9 cellular contexts compared by ENCODE assay signal in the genomic region with DNA sequence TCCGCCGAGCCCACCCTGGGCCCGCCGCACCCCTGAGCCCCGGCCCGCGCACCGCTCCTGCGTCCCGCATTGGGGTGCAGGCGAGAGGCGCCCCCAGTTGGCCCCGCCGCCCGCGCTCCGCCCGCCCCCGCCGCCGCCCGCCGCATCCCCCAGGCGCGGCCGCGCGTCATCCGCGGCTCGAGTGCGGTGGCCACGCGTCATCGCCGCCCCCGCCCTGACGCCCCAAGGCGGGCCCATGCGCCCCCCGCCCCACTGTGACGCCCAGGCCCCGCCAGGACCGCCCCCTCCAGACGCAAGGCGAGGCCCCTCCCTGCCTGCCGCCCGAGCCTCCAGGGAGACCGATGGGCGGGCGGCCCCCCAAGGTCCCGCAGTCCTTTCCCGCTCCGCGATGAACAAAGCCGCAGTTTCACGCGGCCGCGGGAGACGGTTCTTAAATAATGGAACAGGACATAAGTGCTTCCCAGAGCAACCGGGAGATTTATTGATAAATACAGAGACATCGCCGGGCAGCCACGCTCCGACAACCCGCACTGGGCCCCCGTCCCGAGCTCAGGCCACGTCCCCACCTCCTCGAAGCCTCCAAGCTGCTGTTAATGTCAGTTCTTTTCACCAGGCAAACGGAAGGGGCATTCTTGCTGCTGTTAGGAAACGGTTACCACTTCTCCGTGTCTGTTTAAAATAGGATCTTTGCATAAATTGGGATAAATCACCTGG. TPM values are rescaled to one million over a fixed set of nuclear protein-coding genes. Genes with fewer than 3 reads are reported as not detected.
A peak's percentile ranks its signal among the peaks of the same experiment; 100 is the strongest.
DNase-seq lines count a peak whose midpoint lies in the region; ATAC-seq and TF ChIP-seq lines count a peak whose summit lies in the region.
"Had no signal": no experiment of that assay in that cellular context is flagged by ENCODE, and none has a peak within 500 bp of the region (broad histone marks: within the 10 kb centered on the region; RNA-seq: fewer than 3 reads in every experiment).

A gene with protein sequence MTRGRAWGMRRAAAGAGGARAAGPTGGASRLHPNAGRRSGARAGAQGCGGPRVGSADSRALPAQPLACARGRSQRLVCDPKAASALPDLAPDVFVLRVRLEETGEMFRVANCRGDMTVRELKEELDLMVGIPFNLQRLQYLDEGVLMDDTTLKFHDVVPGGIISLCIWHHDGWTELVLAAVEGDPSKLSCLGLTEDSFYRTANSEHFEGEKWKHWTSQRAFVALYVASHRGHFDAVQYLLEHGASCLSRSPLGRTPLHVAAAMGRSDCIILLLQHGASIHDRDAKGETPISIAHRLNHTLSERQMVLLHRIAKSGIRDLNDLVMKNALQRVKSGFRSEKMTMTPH (minus strand): TSS at position 170 of the 714 bp plus-strand sequence. CDS start 0 bp downstream, at position 170.

- H3K27me3 Mint-ChIP-seq in CD4-positive, CD25-positive, alpha-beta regulatory T cell: peaks cover 56% of the 10 kb centered on the region

- H3K4me2 ChIP-seq in OCI-LY1 (ENCODE audit: low read length): no peak within 1 kb of the TSS

- peaks cover 0 to 5% (median 0%) of the 10 kb centered on the region in 7 donors for H3K9me3 Mint-ChIP-seq in CD4-positive, CD25-positive, alpha-beta regulatory T cell

- peak within 1 kb of the TSS in 2 of 3 donors; percentile 51 to 70 for H3K27ac Mint-ChIP-seq in CD4-positive, CD25-positive, alpha-beta regulatory T cell

- no peak for TF ChIP-seq EP300 in stomach (IDR thresholded peaks at IDR 0.05)

- H3K4me1 Mint-ChIP-seq in CD4-positive, CD25-positive, alpha-beta regulatory T cell: peaks cover 0 to 20% (median 6%) of the 10 kb centered on the region in 4 donors

- intact Hi-C loops in stomach (cut with DNase I; ENCODE audit: low total_unique reads): no loop called here

- WGBS in stomach, 5 donors: 3 to 13% (median 5%) methylated on average over 5 to 67 of the region's 74 CpGs

- H3K9ac ChIP-seq in OCI-LY1 (ENCODE audit: low read length) (no peak within 1 kb of the TSS), adipocyte (ENCODE audit: low read length) (peak within 1 kb of the TSS; percentile 11)

- H3K27me3 ChIP-seq in CD4-positive, CD25-positive, alpha-beta regulatory T cell (ENCODE audit: control insufficient read depth, insufficient read depth, low read length): peaks cover 24% of the 10 kb centered on the region
- H3K27me3 ChIP-seq in OCI-LY1 (ENCODE audit: insufficient read depth, low read length): no peaks in the 10 kb centered on the region; the same call in 1 of the 2 replicates
- peaks cover 31% of the 10 kb centered on the region for H3K27me3 ChIP-seq in adipocyte (replicated peaks; ENCODE audit: control insufficient read depth, insufficient read depth, low read length)
- H3K27me3 ChIP-seq in stomach: peaks cover 16 to 65% (median 45%) of the 10 kb centered on the region in 3 donors

- peaks cover 13% of the 10 kb centered on the region for H3K36me3 Mint-ChIP-seq in CD4-positive, CD25-positive, alpha-beta regulatory T cell

- TF ChIP-seq CTCF in OCI-LY1 (IDR thresholded peaks at IDR 0.05; ENCODE audit: low read length) (no peak), stomach (IDR thresholded peaks at IDR 0.05) (no peak)

- H2AFZ ChIP-seq in OCI-LY1 (ENCODE audit: low read length): no peak within 1 kb of the TSS

- DNase-seq in CD4-positive, CD25-positive, alpha-beta regulatory T cell: peak in 2 of 3 donors; percentile 58 to 59
- DNase-seq in adipocyte (ENCODE audit: low read depth) (peak; percentile 54), iris pigment epithelial cell (ENCODE audit: low read depth) (peak; percentile 58), stomach (no peak), NOMO-1 treated with DMSO at 0.1 percent for 48 hours (lab: John Stamatoyannopoulos, UW; ENCODE audit: unreplicated experiment) (no peak)

- H3F3A ChIP-seq in OCI-LY1 (ENCODE audit: insufficient read depth, low read length): no peaks in the 10 kb centered on the region

- H3K9me2 ChIP-seq in OCI-LY1 (ENCODE audit: low read depth, low read length): no peaks in the 10 kb centered on the region

- ATAC-seq in CD4-positive, CD25-positive, alpha-beta regulatory T cell (ENCODE audit: low read depth in 2 of 2): peak; percentile 34 to 37
- ATAC-seq in HG03520 (IDR thresholded peaks at IDR 0.05; ENCODE audit: unreplicated experiment) (no peak), HG03196 (IDR thresholded peaks at IDR 0.05; ENCODE audit: unreplicated experiment) (no peak)

- H4K20me1 ChIP-seq in OCI-LY1 (ENCODE audit: insufficient read depth, low read length): no peaks in the 10 kb centered on the region

- no peak for TF ChIP-seq POLR2A in stomach (IDR thresholded peaks at IDR 0.05)

- H3K27ac ChIP-seq in CD4-positive, CD25-positive, alpha-beta regulatory T cell (ENCODE audit: insufficient read depth, low read length, poor library complexity, severe bottlenecking): no peak within 1 kb of the TSS
- H3K27ac ChIP-seq in OCI-LY1 (ENCODE audit: low read depth, low read length, poor library complexity, severe bottlenecking) (no peak within 1 kb of the TSS), stomach (no peak within 1 kb of the TSS)
- H3K27ac ChIP-seq: thoracic aorta had no signal

- H3K4me1 ChIP-seq in CD4-positive, CD25-positive, alpha-beta regulatory T cell (ENCODE audit: control insufficient read depth, insufficient read depth, low read length, poor library complexity, severe bottlenecking): peaks cover 9% of the 10 kb centered on the region
- H3K4me1 ChIP-seq in OCI-LY1 (ENCODE audit: insufficient read depth, low read length, severe bottlenecking): no peaks in the 10 kb centered on the region
- peaks cover 4% of the 10 kb centered on the region for H3K4me1 ChIP-seq in adipocyte (ENCODE audit: control insufficient read depth, insufficient read depth, low read length)
- H3K4me1 ChIP-seq in stomach: peaks cover 0 to 13% (median 10%) of the 10 kb centered on the region in 4 donors

- peak within 1 kb of the TSS in 3 of 4 donors; percentile 19 to 64 (median 44) for H3K4me3 Mint-ChIP-seq in CD4-positive, CD25-positive, alpha-beta regulatory T cell

- no peaks in the 10 kb centered on the region for H3K36me3 ChIP-seq in CD4-positive, CD25-positive, alpha-beta regulatory T cell (ENCODE audit: control insufficient read depth, insufficient read depth, low read length)
- H3K36me3 ChIP-seq in OCI-LY1 (ENCODE audit: insufficient read depth, low read length): no peaks in the 10 kb centered on the region
- peaks cover 6% of the 10 kb centered on the region for H3K36me3 ChIP-seq in adipocyte (ENCODE audit: control insufficient read depth, insufficient read depth, low read length, severe bottlenecking)
- H3K36me3 ChIP-seq in stomach: peaks cover 0 to 16% (median 13%) of the 10 kb centered on the region in 4 donors

- no peak within 1 kb of the TSS for H3K4me3 ChIP-seq in CD4-positive, CD25-positive, alpha-beta regulatory T cell (ENCODE audit: low read depth, low read length)
- H3K4me3 ChIP-seq in OCI-LY1 (ENCODE audit: low read depth, low read length, poor library complexity, severe bottlenecking): peak within 1 kb of the TSS; percentile 30
- H3K4me3 ChIP-seq in adipocyte (ENCODE audit: low read length): peak within 1 kb of the TSS; percentile 51
- H3K4me3 ChIP-seq in stomach: peak within 1 kb of the TSS in 3 of 4 donors; percentile 3 to 33 (median 18)
- H3K4me3 ChIP-seq: thoracic aorta had no signal

- no peaks in the 10 kb centered on the region for H3K79me2 ChIP-seq in OCI-LY1 (ENCODE audit: insufficient read depth, low read length)

- H3K9me3 ChIP-seq in CD4-positive, CD25-positive, alpha-beta regulatory T cell (ENCODE audit: control insufficient read depth in 2 of 2, low read length in 2 of 2): no peaks in the 10 kb centered on the region
- no peaks in the 10 kb centered on the region for H3K9me3 ChIP-seq in OCI-LY1 (ENCODE audit: low read length)
- H3K9me3 ChIP-seq in adipocyte (ENCODE audit: control insufficient read depth, low read length): no peaks in the 10 kb centered on the region
- H3K9me3 ChIP-seq in stomach: no peaks in the 10 kb centered on the region
- H3K9me3 ChIP-seq: thoracic aorta had no signal

RNA-seq across cellular contexts. Expression of the gene that starts here (rescaled TPM):
- not detected for total RNA-seq in CD4-positive, CD25-positive, alpha-beta regulatory T cell
- not detected for polyA plus RNA-seq in CD4-positive, CD25-positive, alpha-beta regulatory T cell
- total RNA-seq in stomach: not detected
- not detected for polyA plus RNA-seq in stomach
- total RNA-seq: thoracic aorta had no signal

Comparison
In these comparisons a context has a peak if more than half of its experiments do, and no peak if none do; other contexts are left out.
1. Peak in DNase-seq and ATAC-seq in CD4-positive, CD25-positive, alpha-beta regulatory T cell; RNA of the gene not detected or under 1 TPM.
2. DNase-seq: peak in adipocyte (single experiment) and iris pigment epithelial cell (single experiment); none in stomach (single experiment) and NOMO-1 treated with DMSO at 0.1 percent for 48 hours (single experiment).